In genomic region chr1:245512980-245513578, GRCh38 we compare ENCODE assay signal across 11 cellular contexts.
A peak's percentile ranks its signal among the peaks of the same experiment; 100 is the strongest.
DNase-seq lines count a peak whose midpoint lies in the region; ATAC-seq and TF ChIP-seq lines count a peak whose summit lies in the region.
"Had no signal": no experiment of that assay in that cellular context is flagged by ENCODE, and none has a peak within 500 bp of the region (broad histone marks: within the 10 kb centered on the region; RNA-seq: fewer than 3 reads in every experiment).

No MANE protein-coding gene starts in this region.

- no peaks in the 10 kb centered on the region for H3K27me3 ChIP-seq in brain microvascular endothelial cell (replicated peaks)
- H3K27me3 ChIP-seq: BLaER1 had no signal

- in situ Hi-C loops in brain microvascular endothelial cell (cut with HindIII; ENCODE audit: low pct_ligation_motif_present, low sequenced_read_pairs): no loop called here

- no peak overlapping the region for H3K4me3 Mint-ChIP-seq in neural crest cell

- DNase-seq in NCI-H1436 (lab: John Stamatoyannopoulos, UW): peak; percentile 81
- DNase-seq in NCI-H1436 treated with DMSO at 0.1 percent for 48 hours (lab: John Stamatoyannopoulos, UW): no peak
- DNase-seq in NCI-H1092 (lab: John Stamatoyannopoulos, UW): peak; percentile 76
- DNase-seq in brain microvascular endothelial cell: no peak
- no peak for DNase-seq in neural crest cell (ENCODE audit: low read depth, low spot score)
- no peak for DNase-seq in NCI-H1694 treated with DMSO at 0.1 percent for 48 hours (lab: John Stamatoyannopoulos, UW)
- DNase-seq: retina had no signal

- H3K4me1 Mint-ChIP-seq in neural crest cell: peaks cover 24% of the 10 kb centered on the region

- H3K36me3 Mint-ChIP-seq in neural crest cell (ENCODE audit: low read depth): no peaks in the 10 kb centered on the region

- no peaks in the 10 kb centered on the region for H3K36me3 ChIP-seq in brain microvascular endothelial cell (replicated peaks)
- H3K36me3 ChIP-seq: BLaER1, thoracic aorta had no signal

- TF ChIP-seq CTCF in brain microvascular endothelial cell (IDR thresholded peaks at IDR 0.05; ENCODE audit: low read depth, low read length, missing control alignments) (peak; percentile 42), neural crest cell (conservative IDR thresholded peaks at IDR 0.05) (peak; percentile 23)

- no peaks in the 10 kb centered on the region for H3K9me3 Mint-ChIP-seq in neural crest cell

- H3K4me3 ChIP-seq in brain microvascular endothelial cell (ENCODE audit: low read depth, low read length): peak overlapping the region; percentile 20
- H3K4me3 ChIP-seq: BLaER1, thoracic aorta had no signal

- ATAC-seq in GM18867 (IDR thresholded peaks at IDR 0.05; ENCODE audit: unreplicated experiment) (no peak), HG03432 (IDR thresholded peaks at IDR 0.05; ENCODE audit: unreplicated experiment) (no peak)

- H3K27ac ChIP-seq in brain microvascular endothelial cell: no peak overlapping the region
- H3K27ac ChIP-seq: BLaER1, thoracic aorta had no signal

- H3K27me3 Mint-ChIP-seq in neural crest cell (ENCODE audit: low read depth): peaks cover 7% of the 10 kb centered on the region

- H3K27ac Mint-ChIP-seq in neural crest cell (ENCODE audit: unreplicated experiment): no peak overlapping the region

Comparison
In these comparisons a context has a peak if more than half of its experiments do, and no peak if none do; other contexts are left out.
1. DNase-seq: peak in NCI-H1436 (single experiment) and NCI-H1092 (single experiment); none in NCI-H1436 treated with DMSO at 0.1 percent for 48 hours (single experiment), brain microvascular endothelial cell (single experiment), neural crest cell (single experiment) and NCI-H1694 treated with DMSO at 0.1 percent for 48 hours (single experiment).